In the genomic region with DNA sequence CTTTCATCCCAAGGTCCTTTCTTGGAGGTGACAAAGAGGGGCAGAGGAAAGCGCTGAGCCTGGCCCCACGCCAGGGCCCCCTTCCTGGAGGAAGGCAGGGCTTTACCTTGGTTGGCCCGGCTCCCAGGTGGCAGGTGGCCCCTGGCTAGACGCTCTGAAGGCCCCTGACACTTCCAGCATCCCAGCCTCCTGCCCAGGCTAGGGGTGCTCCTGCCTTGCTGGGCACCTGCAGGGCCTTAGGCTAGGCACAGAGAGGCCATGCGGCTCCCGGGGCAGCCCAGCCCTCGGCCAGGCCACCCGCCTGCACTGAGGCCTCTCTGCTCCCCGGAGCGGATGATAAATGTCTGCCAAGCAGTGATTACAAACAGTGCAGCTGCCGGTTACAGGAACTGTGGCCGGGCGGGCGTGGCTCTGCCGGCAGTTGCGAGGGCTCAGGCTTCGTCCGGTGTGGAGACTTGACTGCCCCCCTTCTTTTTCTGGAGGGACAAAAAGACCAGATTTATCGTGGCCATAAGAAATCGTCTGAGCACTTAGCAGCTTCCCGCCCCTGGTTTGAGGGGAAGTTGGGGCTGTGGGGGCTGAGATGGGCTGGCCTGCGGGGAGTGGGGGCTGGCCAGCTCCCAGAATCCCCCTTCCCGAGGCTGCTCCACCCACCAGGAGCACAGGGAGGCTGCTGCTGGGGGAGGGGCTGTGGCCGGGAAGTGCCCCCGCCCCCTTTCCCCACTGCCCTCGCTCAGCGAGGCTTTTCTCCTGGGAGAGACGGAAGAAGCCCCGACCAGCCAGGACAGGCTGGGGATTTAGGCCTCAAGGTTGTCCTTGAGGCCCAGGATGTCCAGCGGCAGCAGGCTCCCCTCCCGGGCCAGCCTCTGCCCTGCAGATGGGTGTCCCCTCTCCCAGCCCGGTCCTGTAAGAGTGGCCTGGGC, we compare ENCODE assay signal across 2 cellular contexts.
TF ChIP-seq lines count a peak whose summit lies in the region.

No MANE protein-coding gene starts in this region.

TF ChIP-seq in WTC11, 78 proteins besides CTCF, POLR2A, EP300 and RAD21 (continued from another document):
- TF ChIP-seq, protein P1, sequence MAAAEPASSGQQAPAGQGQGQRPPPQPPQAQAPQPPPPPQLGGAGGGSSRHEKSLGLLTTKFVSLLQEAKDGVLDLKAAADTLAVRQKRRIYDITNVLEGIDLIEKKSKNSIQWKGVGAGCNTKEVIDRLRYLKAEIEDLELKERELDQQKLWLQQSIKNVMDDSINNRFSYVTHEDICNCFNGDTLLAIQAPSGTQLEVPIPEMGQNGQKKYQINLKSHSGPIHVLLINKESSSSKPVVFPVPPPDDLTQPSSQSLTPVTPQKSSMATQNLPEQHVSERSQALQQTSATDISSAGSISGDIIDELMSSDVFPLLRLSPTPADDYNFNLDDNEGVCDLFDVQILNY (CRISPR knock-in tag; IDR thresholded peaks at IDR 0.05): peak; percentile 51; the same call in 1 of the 2 replicates
- TF ChIP-seq, protein P2, sequence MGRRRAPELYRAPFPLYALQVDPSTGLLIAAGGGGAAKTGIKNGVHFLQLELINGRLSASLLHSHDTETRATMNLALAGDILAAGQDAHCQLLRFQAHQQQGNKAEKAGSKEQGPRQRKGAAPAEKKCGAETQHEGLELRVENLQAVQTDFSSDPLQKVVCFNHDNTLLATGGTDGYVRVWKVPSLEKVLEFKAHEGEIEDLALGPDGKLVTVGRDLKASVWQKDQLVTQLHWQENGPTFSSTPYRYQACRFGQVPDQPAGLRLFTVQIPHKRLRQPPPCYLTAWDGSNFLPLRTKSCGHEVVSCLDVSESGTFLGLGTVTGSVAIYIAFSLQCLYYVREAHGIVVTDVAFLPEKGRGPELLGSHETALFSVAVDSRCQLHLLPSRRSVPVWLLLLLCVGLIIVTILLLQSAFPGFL (CRISPR knock-in tag; IDR thresholded peaks at IDR 0.05; ENCODE audit: borderline replicate concordance): no peak
- TF ChIP-seq PRRX2 (CRISPR knock-in tag; IDR thresholded peaks at IDR 0.05): no peak
- TF ChIP-seq SP1 (CRISPR knock-in tag; conservative IDR thresholded peaks at IDR 0.05): peak; percentile 84
- TF ChIP-seq, protein P3, sequence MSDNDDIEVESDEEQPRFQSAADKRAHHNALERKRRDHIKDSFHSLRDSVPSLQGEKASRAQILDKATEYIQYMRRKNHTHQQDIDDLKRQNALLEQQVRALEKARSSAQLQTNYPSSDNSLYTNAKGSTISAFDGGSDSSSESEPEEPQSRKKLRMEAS (CRISPR knock-in tag; IDR thresholded peaks at IDR 0.05): peak; percentile 28; the same call in 1 of the 2 replicates
- TF ChIP-seq, protein P4, sequence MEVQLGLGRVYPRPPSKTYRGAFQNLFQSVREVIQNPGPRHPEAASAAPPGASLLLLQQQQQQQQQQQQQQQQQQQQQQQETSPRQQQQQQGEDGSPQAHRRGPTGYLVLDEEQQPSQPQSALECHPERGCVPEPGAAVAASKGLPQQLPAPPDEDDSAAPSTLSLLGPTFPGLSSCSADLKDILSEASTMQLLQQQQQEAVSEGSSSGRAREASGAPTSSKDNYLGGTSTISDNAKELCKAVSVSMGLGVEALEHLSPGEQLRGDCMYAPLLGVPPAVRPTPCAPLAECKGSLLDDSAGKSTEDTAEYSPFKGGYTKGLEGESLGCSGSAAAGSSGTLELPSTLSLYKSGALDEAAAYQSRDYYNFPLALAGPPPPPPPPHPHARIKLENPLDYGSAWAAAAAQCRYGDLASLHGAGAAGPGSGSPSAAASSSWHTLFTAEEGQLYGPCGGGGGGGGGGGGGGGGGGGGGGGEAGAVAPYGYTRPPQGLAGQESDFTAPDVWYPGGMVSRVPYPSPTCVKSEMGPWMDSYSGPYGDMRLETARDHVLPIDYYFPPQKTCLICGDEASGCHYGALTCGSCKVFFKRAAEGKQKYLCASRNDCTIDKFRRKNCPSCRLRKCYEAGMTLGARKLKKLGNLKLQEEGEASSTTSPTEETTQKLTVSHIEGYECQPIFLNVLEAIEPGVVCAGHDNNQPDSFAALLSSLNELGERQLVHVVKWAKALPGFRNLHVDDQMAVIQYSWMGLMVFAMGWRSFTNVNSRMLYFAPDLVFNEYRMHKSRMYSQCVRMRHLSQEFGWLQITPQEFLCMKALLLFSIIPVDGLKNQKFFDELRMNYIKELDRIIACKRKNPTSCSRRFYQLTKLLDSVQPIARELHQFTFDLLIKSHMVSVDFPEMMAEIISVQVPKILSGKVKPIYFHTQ (CRISPR knock-in tag; IDR thresholded peaks at IDR 0.05): no peak
- peak; percentile 62; the same call in 1 of the 2 replicates for TF ChIP-seq RELA (CRISPR knock-in tag; IDR thresholded peaks at IDR 0.05; ENCODE audit: borderline replicate concordance)
- 0 out of 2 replicates have a peak, but pooled peaks have one; percentile 6 for TF ChIP-seq FOXP1 (CRISPR knock-in tag; IDR thresholded peaks at IDR 0.05; ENCODE audit: borderline replicate concordance)
- peak; percentile 41; the same call in 1 of the 2 replicates for TF ChIP-seq GABPB1 (CRISPR knock-in tag; IDR thresholded peaks at IDR 0.05)
- TF ChIP-seq, protein P5, sequence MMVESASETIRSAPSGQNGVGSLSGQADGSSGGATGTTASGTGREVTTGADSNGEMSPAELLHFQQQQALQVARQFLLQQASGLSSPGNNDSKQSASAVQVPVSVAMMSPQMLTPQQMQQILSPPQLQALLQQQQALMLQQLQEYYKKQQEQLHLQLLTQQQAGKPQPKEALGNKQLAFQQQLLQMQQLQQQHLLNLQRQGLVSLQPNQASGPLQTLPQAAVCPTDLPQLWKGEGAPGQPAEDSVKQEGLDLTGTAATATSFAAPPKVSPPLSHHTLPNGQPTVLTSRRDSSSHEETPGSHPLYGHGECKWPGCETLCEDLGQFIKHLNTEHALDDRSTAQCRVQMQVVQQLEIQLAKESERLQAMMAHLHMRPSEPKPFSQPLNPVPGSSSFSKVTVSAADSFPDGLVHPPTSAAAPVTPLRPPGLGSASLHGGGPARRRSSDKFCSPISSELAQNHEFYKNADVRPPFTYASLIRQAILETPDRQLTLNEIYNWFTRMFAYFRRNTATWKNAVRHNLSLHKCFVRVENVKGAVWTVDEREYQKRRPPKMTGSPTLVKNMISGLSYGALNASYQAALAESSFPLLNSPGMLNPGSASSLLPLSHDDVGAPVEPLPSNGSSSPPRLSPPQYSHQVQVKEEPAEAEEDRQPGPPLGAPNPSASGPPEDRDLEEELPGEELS (CRISPR knock-in tag; IDR thresholded peaks at IDR 0.05): 0 out of 2 replicates have a peak, but pooled peaks have one; percentile 12
TF ChIP-seq in WTC11: peak in this region for 10.

TF ChIP-seq in liver, 16 proteins besides CTCF, POLR2A, EP300 and RAD21 (continued from another document):
- TF ChIP-seq, protein P6, sequence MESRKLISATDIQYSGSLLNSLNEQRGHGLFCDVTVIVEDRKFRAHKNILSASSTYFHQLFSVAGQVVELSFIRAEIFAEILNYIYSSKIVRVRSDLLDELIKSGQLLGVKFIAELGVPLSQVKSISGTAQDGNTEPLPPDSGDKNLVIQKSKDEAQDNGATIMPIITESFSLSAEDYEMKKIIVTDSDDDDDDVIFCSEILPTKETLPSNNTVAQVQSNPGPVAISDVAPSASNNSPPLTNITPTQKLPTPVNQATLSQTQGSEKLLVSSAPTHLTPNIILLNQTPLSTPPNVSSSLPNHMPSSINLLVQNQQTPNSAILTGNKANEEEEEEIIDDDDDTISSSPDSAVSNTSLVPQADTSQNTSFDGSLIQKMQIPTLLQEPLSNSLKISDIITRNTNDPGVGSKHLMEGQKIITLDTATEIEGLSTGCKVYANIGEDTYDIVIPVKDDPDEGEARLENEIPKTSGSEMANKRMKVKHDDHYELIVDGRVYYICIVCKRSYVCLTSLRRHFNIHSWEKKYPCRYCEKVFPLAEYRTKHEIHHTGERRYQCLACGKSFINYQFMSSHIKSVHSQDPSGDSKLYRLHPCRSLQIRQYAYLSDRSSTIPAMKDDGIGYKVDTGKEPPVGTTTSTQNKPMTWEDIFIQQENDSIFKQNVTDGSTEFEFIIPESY (IDR thresholded peaks at IDR 0.05): no peak
- TF ChIP-seq NR2F2 (IDR thresholded peaks at IDR 0.05) (peak; percentile 76), EGR1 (IDR thresholded peaks at IDR 0.05; ENCODE audit: low read depth in 2 of 2) (no peak), TAF1 (conservative IDR thresholded peaks at IDR 0.05) (peak; percentile 61)
TF ChIP-seq in liver: peak in this region for 8.
